14 cellular contexts compared by ENCODE assay signal in the genomic region with DNA sequence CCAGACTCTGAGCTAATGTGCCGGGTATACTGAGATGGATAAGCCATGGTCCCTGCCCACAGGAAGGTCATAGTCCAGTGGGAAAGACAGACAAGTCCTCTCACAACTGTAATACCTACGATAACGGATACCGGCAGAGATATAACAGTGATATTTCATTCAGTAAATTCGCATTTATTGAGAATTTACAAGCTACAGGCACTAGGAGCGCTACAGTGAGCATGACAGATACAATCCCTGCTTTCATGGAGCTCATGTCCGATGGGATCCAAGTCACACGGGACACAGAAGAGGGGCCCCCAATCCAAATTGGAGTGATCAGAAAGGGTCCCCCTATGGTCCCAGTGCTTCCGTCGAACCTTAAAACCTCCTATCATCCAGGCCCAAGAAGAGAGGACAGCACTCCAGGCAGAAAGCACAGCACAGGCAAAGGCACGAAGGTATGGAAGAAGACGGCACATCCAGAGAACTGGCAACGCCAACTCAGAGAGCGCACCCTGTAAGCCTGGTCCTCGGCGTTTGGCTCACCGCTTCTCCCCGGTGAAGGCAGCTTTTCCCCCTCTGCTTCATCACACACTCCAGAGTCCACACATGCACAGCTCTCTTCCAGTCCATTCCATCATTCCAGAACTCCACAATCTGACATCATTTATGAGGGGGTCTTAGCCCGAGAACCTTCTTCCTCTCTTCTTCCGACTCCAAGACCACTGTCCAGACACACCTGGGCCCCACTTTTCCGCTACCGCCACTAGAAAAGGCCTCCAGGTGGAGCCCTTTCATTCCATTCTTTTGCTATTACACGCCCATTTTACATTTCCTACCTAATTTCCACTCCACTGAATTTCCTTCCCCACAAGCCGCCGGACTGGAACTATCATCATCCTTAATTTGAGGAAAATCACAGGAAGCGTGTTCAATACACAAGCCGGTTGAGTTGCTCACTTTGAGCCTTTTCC. TPM values are rescaled to one million over a fixed set of nuclear protein-coding genes. Genes with fewer than 3 reads are reported as not detected.
DNase-seq lines count a peak whose midpoint lies in the region; ATAC-seq and TF ChIP-seq lines count a peak whose summit lies in the region.
"Had no signal": no experiment of that assay in that cellular context is flagged by ENCODE, and none has a peak within 500 bp of the region (broad histone marks: within the 10 kb centered on the region; RNA-seq: fewer than 3 reads in every experiment).

No MANE protein-coding gene starts in this region.

- WGBS in stomach, 5 donors, result 63 to 69% (median 66%) methylated on average over 27 of the region's 27 CpGs

- no peaks in the 10 kb centered on the region for H3K36me3 ChIP-seq in stomach

- peaks cover 0 to 58% (median 3%) of the 10 kb centered on the region in 3 donors for H3K27me3 ChIP-seq in stomach

- no peak overlapping the region for H3K4me3 ChIP-seq in stomach
- H3K4me3 ChIP-seq: psoas muscle had no signal

- TF ChIP-seq POLR2A in stomach (IDR thresholded peaks at IDR 0.05), result no peak

- no peak for TF ChIP-seq EP300 in stomach (IDR thresholded peaks at IDR 0.05)

- H3K27ac ChIP-seq in 22Rv1, result no peak overlapping the region
- H3K27ac ChIP-seq in stomach, result no peak overlapping the region
- H3K27ac ChIP-seq: psoas muscle had no signal

- no peak overlapping the region for H3K4me3 Mint-ChIP-seq in endothelial cell (ENCODE audit: unreplicated experiment)
- no peak overlapping the region for H3K4me3 Mint-ChIP-seq in natural killer cell treated with Interleukin-12 subunit alpha and Interleukin-12 subunit beta and Interleukin-15 and Interleukin-18, amount 100 ng/mL, for 72 hours

- H3K9me3 Mint-ChIP-seq in endothelial cell (ENCODE audit: unreplicated experiment), result no peaks in the 10 kb centered on the region
- H3K9me3 Mint-ChIP-seq in natural killer cell treated with Interleukin-12 subunit alpha and Interleukin-12 subunit beta and Interleukin-15 and Interleukin-18, amount 100 ng/mL, for 72 hours, result no peaks in the 10 kb centered on the region

- H3K36me3 Mint-ChIP-seq in endothelial cell (ENCODE audit: low read depth, unreplicated experiment), result no peaks in the 10 kb centered on the region
- H3K36me3 Mint-ChIP-seq in natural killer cell treated with Interleukin-12 subunit alpha and Interleukin-12 subunit beta and Interleukin-15 and Interleukin-18, amount 100 ng/mL, for 72 hours, result no peaks in the 10 kb centered on the region

- TF ChIP-seq CTCF in 22Rv1 (IDR thresholded peaks at IDR 0.05) (peak; percentile 74), GM12873 (IDR thresholded peaks at IDR 0.05; ENCODE audit: insufficient read depth, low read depth, low read length, missing control alignments) (peak; percentile 21), endothelial cell (IDR thresholded peaks at IDR 0.05; ENCODE audit: unreplicated experiment) (no peak), stomach (IDR thresholded peaks at IDR 0.05) (peak in 1 of 7 experiments; percentile 14)

- no peaks in the 10 kb centered on the region for H3K9me3 ChIP-seq in stomach
- H3K9me3 ChIP-seq: psoas muscle had no signal

- no peaks in the 10 kb centered on the region for H3K4me1 ChIP-seq in stomach
- H3K4me1 ChIP-seq: psoas muscle had no signal

- peaks cover 16% of the 10 kb centered on the region for H3K4me1 Mint-ChIP-seq in endothelial cell (ENCODE audit: unreplicated experiment)
- no peaks in the 10 kb centered on the region for H3K4me1 Mint-ChIP-seq in natural killer cell treated with Interleukin-12 subunit alpha and Interleukin-12 subunit beta and Interleukin-15 and Interleukin-18, amount 100 ng/mL, for 72 hours (ENCODE audit: low read depth in 2 of 2)

- DNase-seq in NCI-H748 treated with DMSO at 0.1 percent for 48 hours (lab: John Stamatoyannopoulos, UW), result peak; percentile 14
- peak; percentile 35 for DNase-seq in endothelial cell (ENCODE audit: low spot score)
- DNase-seq in HCEC 1CT, result no peak
- DNase-seq in stomach, result no peak
- DNase-seq in natural killer cell treated with Interleukin-12 subunit alpha and Interleukin-12 subunit beta and Interleukin-15 and Interleukin-18, amount 100 ng/mL, for 72 hours (ENCODE audit: low spot score), result no peak
- DNase-seq: EL; NCI-H510A; psoas muscle; SHP77 treated with DMSO at 0.1 percent for 48 hours; stimulated activated CD4-positive, alpha-beta T cell treated with anti-CD3 and anti-CD28 coated beads, Interleukin-1b, Interleukin-23, amount 100 ng/mL, for 48 hours had no signal

- H3K27ac Mint-ChIP-seq in endothelial cell (ENCODE audit: unreplicated experiment), result peak overlapping the region; percentile 62
- no peak overlapping the region for H3K27ac Mint-ChIP-seq in natural killer cell treated with Interleukin-12 subunit alpha and Interleukin-12 subunit beta and Interleukin-15 and Interleukin-18, amount 100 ng/mL, for 72 hours

- ATAC-seq in GM21367 (IDR thresholded peaks at IDR 0.05; ENCODE audit: unreplicated experiment), result no peak
- no peak for ATAC-seq in natural killer cell treated with Interleukin-12 subunit alpha and Interleukin-12 subunit beta and Interleukin-15 and Interleukin-18, amount 100 ng/mL, for 72 hours
- ATAC-seq: psoas muscle had no signal

- peaks cover 2% of the 10 kb centered on the region for H3K27me3 Mint-ChIP-seq in endothelial cell (ENCODE audit: unreplicated experiment)
- peaks cover 37 to 53% of the 10 kb centered on the region in 2 donors for H3K27me3 Mint-ChIP-seq in natural killer cell treated with Interleukin-12 subunit alpha and Interleukin-12 subunit beta and Interleukin-15 and Interleukin-18, amount 100 ng/mL, for 72 hours

- intact Hi-C loops in stomach (cut with DNase I; ENCODE audit: low total_unique reads), result no loop called here

RNA-seq across cellular contexts. Expression of gene NKX2-3, which starts 47.8 kb away (rescaled TPM):
- total RNA-seq in endothelial cell (ENCODE audit: unreplicated experiment) (0.82 TPM), stomach (1 to 10 TPM in 3 of 5 donors, under 1 TPM in 1, not detected in 1; 0.45 to 5.8 (median 1.9) TPM)
- polyA plus RNA-seq in stomach, result 1 to 10 TPM; 1.0 to 3.2 (median 1.1) TPM
- total RNA-seq in natural killer cell treated with Interleukin-12 subunit alpha and Interleukin-12 subunit beta and Interleukin-15 and Interleukin-18, amount 100 ng/mL, for 72 hours, result not detected
- total RNA-seq: psoas muscle had no signal
- polyA plus RNA-seq: psoas muscle, urinary bladder had no signal

RNA-seq across cellular contexts. Expression of gene GOT1, which starts 54.5 kb away (rescaled TPM):
- 33.7 TPM for total RNA-seq in endothelial cell (ENCODE audit: unreplicated experiment)
- 100 to 1,000 TPM in 1 of 5 donors, 10 to 100 TPM in 4; 38.1 to 131 (median 55.4) TPM for total RNA-seq in stomach
- polyA plus RNA-seq in stomach, result 10 to 100 TPM; 25.5 to 37.5 (median 33.9) TPM
- 10 to 100 TPM; 42.5 to 44.4 TPM for total RNA-seq in natural killer cell treated with Interleukin-12 subunit alpha and Interleukin-12 subunit beta and Interleukin-15 and Interleukin-18, amount 100 ng/mL, for 72 hours

Comparison
In these comparisons a context has a peak if more than half of its experiments do, and no peak if none do; other contexts are left out.
1. DNase-seq: peak in NCI-H748 treated with DMSO at 0.1 percent for 48 hours (single experiment) and endothelial cell (single experiment); none in HCEC 1CT (single experiment), stomach (single experiment) and natural killer cell treated with Interleukin-12 subunit alpha and Interleukin-12 subunit beta and Interleukin-15 and Interleukin-18, amount 100 ng/mL, for 72 hours (single experiment).